Comparison of ENCODE assay signal across 8 cellular contexts in the genomic region with DNA sequence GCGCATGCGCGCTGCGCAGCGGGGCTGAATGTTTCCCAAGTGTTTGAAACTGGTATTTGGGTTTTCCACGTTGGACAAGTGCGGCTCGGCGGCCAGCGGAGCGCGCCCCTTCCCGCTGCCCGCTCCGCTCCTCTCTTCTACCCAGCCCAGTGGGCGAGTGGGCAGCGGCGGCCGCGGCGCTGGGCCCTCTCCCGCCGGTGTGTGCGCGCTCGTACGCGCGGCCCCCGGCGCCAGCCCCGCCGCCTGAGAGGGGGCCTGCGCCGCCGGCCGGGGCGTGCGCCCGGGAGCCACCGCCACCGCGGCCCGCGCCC. TPM values are rescaled to one million over a fixed set of nuclear protein-coding genes. Genes with fewer than 3 reads are reported as not detected.
DNase-seq lines count a peak whose midpoint lies in the region; ATAC-seq and TF ChIP-seq lines count a peak whose summit lies in the region.

A gene with protein sequence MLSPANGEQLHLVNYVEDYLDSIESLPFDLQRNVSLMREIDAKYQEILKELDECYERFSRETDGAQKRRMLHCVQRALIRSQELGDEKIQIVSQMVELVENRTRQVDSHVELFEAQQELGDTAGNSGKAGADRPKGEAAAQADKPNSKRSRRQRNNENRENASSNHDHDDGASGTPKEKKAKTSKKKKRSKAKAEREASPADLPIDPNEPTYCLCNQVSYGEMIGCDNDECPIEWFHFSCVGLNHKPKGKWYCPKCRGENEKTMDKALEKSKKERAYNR (plus strand): TSS at position 59 of the 311 bp plus-strand sequence. CDS start 450 bp downstream, outside the sequence.

- in situ Hi-C loops in astrocyte of the cerebellum (cut with HindIII; ENCODE audit: low sequenced_read_pairs): no loop called here
- in situ Hi-C loops in transverse colon (cut with MboI; ENCODE audit: low pct_ligation_motif_present in 1 of 4, low pct_unique_long_range_greater_than_20kb in 1 of 4, low sequenced_read_pairs in 3 of 4): loop anchor here in 2 of 4 donors (25.0 kb wide), 3 partner anchors 101 to 449 kb away; a partner anchor contains a TSS

- no peak for TF ChIP-seq EP300 in transverse colon (IDR thresholded peaks at IDR 0.05; ENCODE audit: low read depth)

- no peak for DNase-seq in activated naive CD4-positive, alpha-beta T cell treated with anti-CD3 and anti-CD28 coated beads for 36 hours
- no peak for DNase-seq in activated naive CD4-positive, alpha-beta T cell treated with Interleukin-2 at 50 U/mL for 16 hours
- no peak for DNase-seq in astrocyte of the cerebellum (ENCODE audit: low read depth)
- DNase-seq in lower lobe of right lung: no peak
- no peak for DNase-seq in transverse colon
- no peak for DNase-seq in NCI-H1092 treated with DMSO at 0.1 percent for 48 hours (lab: John Stamatoyannopoulos, UW)

- no peaks in the 10 kb centered on the region for H3K9me3 Mint-ChIP-seq in activated naive CD4-positive, alpha-beta T cell treated with anti-CD3 and anti-CD28 coated beads for 36 hours

- H3K36me3 ChIP-seq in lower lobe of right lung (no peaks in the 10 kb centered on the region), transverse colon (no peaks in the 10 kb centered on the region)

- H3K4me3 ChIP-seq in astrocyte of the cerebellum (ENCODE audit: low read depth, low read length) (peak within 1 kb of the TSS; percentile 93), lower lobe of right lung (peak within 1 kb of the TSS; percentile 81), transverse colon (peak within 1 kb of the TSS; percentile 83 to 92 (median 87))

- TF ChIP-seq POLR2A in transverse colon (IDR thresholded peaks at IDR 0.05): no peak

- intact Hi-C loops in activated naive CD4-positive, alpha-beta T cell treated with anti-CD3 and anti-CD28 coated beads for 36 hours (cut with micrococcal nuclease): loop anchor here (2.0 to 5.0 kb wide), 4 partner anchors 55 to 575 kb away; no protein-coding TSS in a partner anchor
- intact Hi-C loops in lower lobe of right lung (cut with DNase I) (no loop called here), transverse colon (cut with DNase I; ENCODE audit: low total_unique reads) (loop anchor here (5.0 kb wide), 1 partner anchor 204 kb away; a partner anchor contains a TSS)

- no peaks in the 10 kb centered on the region for H3K27me3 Mint-ChIP-seq in activated naive CD4-positive, alpha-beta T cell treated with anti-CD3 and anti-CD28 coated beads for 36 hours (ENCODE audit: low read depth)

- no peak for TF ChIP-seq CTCF in astrocyte of the cerebellum (IDR thresholded peaks at IDR 0.05; ENCODE audit: low read depth, low read length, missing control alignments)
- no peak for TF ChIP-seq CTCF in lower lobe of right lung (IDR thresholded peaks at IDR 0.05)
- no peak for TF ChIP-seq CTCF in transverse colon (IDR thresholded peaks at IDR 0.05)

- H3K27ac Mint-ChIP-seq in activated naive CD4-positive, alpha-beta T cell treated with anti-CD3 and anti-CD28 coated beads for 36 hours: peak within 1 kb of the TSS; percentile 98

- H3K27me3 ChIP-seq in lower lobe of right lung (ENCODE audit: low read depth) (no peaks in the 10 kb centered on the region), transverse colon (no peaks in the 10 kb centered on the region)

- H3K27ac ChIP-seq in lower lobe of right lung: peak within 1 kb of the TSS; percentile 99
- peak within 1 kb of the TSS; percentile 99 to 100 (median 100) for H3K27ac ChIP-seq in transverse colon

- H3K4me3 Mint-ChIP-seq in activated naive CD4-positive, alpha-beta T cell treated with anti-CD3 and anti-CD28 coated beads for 36 hours: peak within 1 kb of the TSS; percentile 98

- peaks cover 26% of the 10 kb centered on the region for H3K4me1 Mint-ChIP-seq in activated naive CD4-positive, alpha-beta T cell treated with anti-CD3 and anti-CD28 coated beads for 36 hours (ENCODE audit: low read depth)

- ATAC-seq in lower lobe of right lung: no peak
- ATAC-seq in HG03039 (IDR thresholded peaks at IDR 0.05; ENCODE audit: unreplicated experiment): no peak
- no peak for ATAC-seq in GM19452 (IDR thresholded peaks at IDR 0.05; ENCODE audit: unreplicated experiment)

- CTCF ChIA-PET in activated naive CD4-positive, alpha-beta T cell treated with anti-CD3 and anti-CD28 coated beads for 36 hours (lab: Charles Lee): no interaction called here

- peaks cover 4% of the 10 kb centered on the region for H3K36me3 Mint-ChIP-seq in activated naive CD4-positive, alpha-beta T cell treated with anti-CD3 and anti-CD28 coated beads for 36 hours (ENCODE audit: low read depth)

- WGBS in transverse colon (ENCODE audit: low coverage in 1 of 2), 2 donors: 0% methylated on average over 20 of the region's 45 CpGs; no CpG with 5 or more reads in 1 of the 2 donors

- H3K9me3 ChIP-seq in lower lobe of right lung (no peaks in the 10 kb centered on the region), transverse colon (no peaks in the 10 kb centered on the region)

- peaks cover 34% of the 10 kb centered on the region for H3K4me1 ChIP-seq in lower lobe of right lung
- peaks cover 11 to 34% (median 30%) of the 10 kb centered on the region in 4 donors for H3K4me1 ChIP-seq in transverse colon

RNA-seq across cellular contexts. Expression of the gene that starts here (rescaled TPM):
- total RNA-seq in activated naive CD4-positive, alpha-beta T cell treated with anti-CD3 and anti-CD28 coated beads for 36 hours: 10 to 100 TPM; 14.6 to 15.0 TPM
- 9.7 TPM for total RNA-seq in lower lobe of right lung
- 10 to 100 TPM; 14.9 to 35.5 (median 25.8) TPM for total RNA-seq in transverse colon
